Comparison of ENCODE assay signal across 12 cellular contexts in the genomic region with DNA sequence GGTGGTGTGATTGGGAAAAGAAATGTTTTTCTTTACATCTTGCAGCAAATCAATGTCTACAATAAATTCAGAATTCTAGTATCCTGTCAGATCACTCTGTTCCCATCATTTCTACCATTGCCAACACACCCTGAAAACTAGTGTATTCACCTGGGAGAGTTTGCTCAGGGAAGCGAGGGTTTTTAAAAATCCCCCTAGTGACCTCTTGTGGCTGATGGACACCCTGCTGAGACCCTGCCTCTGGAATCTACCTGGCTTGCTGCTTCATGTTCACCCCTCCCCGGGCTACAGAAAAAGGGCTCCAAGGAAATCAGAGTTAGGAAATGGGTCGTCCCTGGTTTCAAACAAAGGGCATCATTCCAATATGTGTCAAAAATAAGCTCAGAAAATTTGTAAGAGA. TPM values are rescaled to one million over a fixed set of nuclear protein-coding genes. Genes with fewer than 3 reads are reported as not detected.
DNase-seq lines count a peak whose midpoint lies in the region; ATAC-seq and TF ChIP-seq lines count a peak whose summit lies in the region.
"Had no signal": no experiment of that assay in that cellular context is flagged by ENCODE, and none has a peak within 500 bp of the region (broad histone marks: within the 10 kb centered on the region; RNA-seq: fewer than 3 reads in every experiment).

No MANE protein-coding gene starts in this region.

- no peaks in the 10 kb centered on the region for H3K36me3 Mint-ChIP-seq in CD8-positive, alpha-beta memory T cell

- no peak overlapping the region for H3K27ac ChIP-seq in Panc1 (ENCODE audit: low read length)
- H3K27ac ChIP-seq in CD8-positive, alpha-beta memory T cell (ENCODE audit: low read depth, low read length): no peak overlapping the region
- H3K27ac ChIP-seq: gastroesophageal sphincter, prostate gland, thyroid gland had no signal

- no peaks in the 10 kb centered on the region for H3K9me3 ChIP-seq in Panc1 (ENCODE audit: control insufficient read depth, insufficient read depth, low read depth, low read length)
- H3K9me3 ChIP-seq in CD8-positive, alpha-beta memory T cell (ENCODE audit: low read length): no peaks in the 10 kb centered on the region
- H3K9me3 ChIP-seq: gastroesophageal sphincter, prostate gland, thyroid gland had no signal

- no peaks in the 10 kb centered on the region for H3K4me1 ChIP-seq in Panc1 (ENCODE audit: control insufficient read depth, insufficient read depth, low read length)
- no peaks in the 10 kb centered on the region for H3K4me1 ChIP-seq in CD8-positive, alpha-beta memory T cell (ENCODE audit: insufficient read depth, low read length)
- H3K4me1 ChIP-seq: gastroesophageal sphincter, prostate gland, thyroid gland had no signal

- H3K4me3 ChIP-seq in Panc1 (ENCODE audit: low read depth in 2 of 2, low read length in 2 of 2) (no peak overlapping the region), kidney epithelial cell (ENCODE audit: low read depth, low read length) (no peak overlapping the region)
- no peak overlapping the region for H3K4me3 ChIP-seq in CD8-positive, alpha-beta memory T cell (ENCODE audit: low read length)
- H3K4me3 ChIP-seq: gastroesophageal sphincter, prostate gland, thyroid gland had no signal

- POLR2A ChIA-PET in Panc1 (lab: Charles Lee): no interaction called here
- POLR2A ChIA-PET in CD8-positive, alpha-beta memory T cell (lab: Charles Lee): no interaction called here

- no peak overlapping the region for H3K4me3 Mint-ChIP-seq in CD8-positive, alpha-beta memory T cell
- H3K4me3 Mint-ChIP-seq: CD4-positive, alpha-beta T cell had no signal

- BruUV-seq in Panc1 (replicated peaks; lab: Mats Ljungman, UMichigan): no TSS peak

- ATAC-seq in Panc1: no peak
- ATAC-seq: gastroesophageal sphincter had no signal

- CTCF ChIA-PET in Panc1 (lab: Charles Lee): no interaction called here
- CTCF ChIA-PET in CD8-positive, alpha-beta memory T cell (lab: Charles Lee): no interaction called here

- TF ChIP-seq CTCF in Panc1 (IDR thresholded peaks at IDR 0.05) (peak; percentile 28; the same call in 1 of the 2 replicates), kidney epithelial cell (IDR thresholded peaks at IDR 0.05; ENCODE audit: insufficient read depth, low read length, poor library complexity, severe bottlenecking) (peak; percentile 15)

- H3K36me3 ChIP-seq in Panc1 (ENCODE audit: control insufficient read depth, insufficient read depth, low read length) (no peaks in the 10 kb centered on the region), kidney epithelial cell (ENCODE audit: control insufficient read depth, insufficient read depth, low read length) (no peaks in the 10 kb centered on the region)
- no peaks in the 10 kb centered on the region for H3K36me3 ChIP-seq in CD8-positive, alpha-beta memory T cell (ENCODE audit: insufficient read depth, low read length)
- H3K36me3 ChIP-seq: gastroesophageal sphincter, prostate gland, thyroid gland had no signal

- DNase-seq in HuH-7 (ENCODE audit: low spot score): peak; percentile 50
- no peak for DNase-seq in Panc1 (ENCODE audit: low read depth, low spot score)
- DNase-seq in kidney epithelial cell (ENCODE audit: low read depth): no peak
- DNase-seq in CD8-positive, alpha-beta memory T cell: no peak
- DNase-seq in activated T-cell treated with anti-CD3 and anti-CD28 coated beads, Interleukin-2, amount 50 U/mL, for 1 hour: no peak
- DNase-seq: activated naive CD4-positive, alpha-beta T cell treated with anti-CD3 and anti-CD28 coated beads, Interleukin-2, amount 50 U/mL, for 16 hours; CD4-positive, alpha-beta T cell; kidney; NCI-H1048; thyroid gland had no signal

- peaks cover 0 to 10% (median 3%) of the 10 kb centered on the region in 5 donors for H3K9me3 Mint-ChIP-seq in CD8-positive, alpha-beta memory T cell

- intact Hi-C loops in Panc1 (cut with micrococcal nuclease; ENCODE audit: unreplicated experiment): no loop called here

- peaks cover 14 to 42% of the 10 kb centered on the region in 2 donors for H3K27me3 Mint-ChIP-seq in CD8-positive, alpha-beta memory T cell

- H3K27me3 ChIP-seq in Panc1 (ENCODE audit: control insufficient read depth, insufficient read depth, low read length) (no peaks in the 10 kb centered on the region), kidney epithelial cell (ENCODE audit: control insufficient read depth, insufficient read depth, low read length) (no peaks in the 10 kb centered on the region)
- no peaks in the 10 kb centered on the region for H3K27me3 ChIP-seq in CD8-positive, alpha-beta memory T cell (ENCODE audit: insufficient read depth, low read length, poor library complexity, severe bottlenecking)
- H3K27me3 ChIP-seq: gastroesophageal sphincter, thyroid gland had no signal

- no peaks in the 10 kb centered on the region for H3K4me1 Mint-ChIP-seq in CD8-positive, alpha-beta memory T cell

- in situ Hi-C loops in Panc1 (cut with HindIII; ENCODE audit: low pct_unique_long_range_greater_than_20kb, low sequenced_read_pairs): no loop called here

- H3K27ac Mint-ChIP-seq in CD8-positive, alpha-beta memory T cell: no peak overlapping the region
- H3K27ac Mint-ChIP-seq: CD4-positive, alpha-beta T cell had no signal

RNA-seq across cellular contexts. Expression of a gene that starts 21.4 kb away (rescaled TPM):
- 0.67 TPM for total RNA-seq in Panc1 (2021; ENCODE audit: unreplicated experiment)
- polyA plus RNA-seq in Panc1 (2012; ENCODE audit: insufficient read length): not detected
- not detected in 2 replicates for total RNA-seq in kidney epithelial cell
- not detected for total RNA-seq in CD8-positive, alpha-beta memory T cell
- not detected for polyA plus RNA-seq in CD8-positive, alpha-beta memory T cell
- total RNA-seq: CD4-positive, alpha-beta T cell; gastroesophageal sphincter; prostate gland; thyroid gland had no signal

RNA-seq across cellular contexts. Expression of a gene that starts 58.4 kb away (rescaled TPM):
- total RNA-seq in Panc1 (2021; ENCODE audit: unreplicated experiment) (7.0 TPM), kidney epithelial cell (11.0 and 13.4 TPM in 2 replicates)
- polyA plus RNA-seq in Panc1 (2012; ENCODE audit: insufficient read length): 4.4 TPM
- total RNA-seq in CD8-positive, alpha-beta memory T cell: 1 to 10 TPM; 9.7 to 9.9 TPM
- 2.9 TPM for polyA plus RNA-seq in CD8-positive, alpha-beta memory T cell

RNA-seq across cellular contexts. Expression of a gene that starts 58.6 kb away (rescaled TPM):
- total RNA-seq in Panc1 (2021; ENCODE audit: unreplicated experiment): 7.2 TPM
- polyA plus RNA-seq in Panc1 (2012; ENCODE audit: insufficient read length): 3.8 TPM
- 10.9 and 13.9 TPM in 2 replicates for total RNA-seq in kidney epithelial cell
- 10 to 100 TPM; 16.2 to 16.4 TPM for total RNA-seq in CD8-positive, alpha-beta memory T cell
- polyA plus RNA-seq in CD8-positive, alpha-beta memory T cell: 13.0 TPM
